ENCODE assay signal across 8 cellular contexts in genomic region chr13:110412132-110412912, GRCh38.
A peak's percentile ranks its signal among the peaks of the same experiment; 100 is the strongest.
DNase-seq lines count a peak whose midpoint lies in the region; ATAC-seq and TF ChIP-seq lines count a peak whose summit lies in the region.

No MANE protein-coding gene starts in this region.

- no peak overlapping the region for H3K4me3 ChIP-seq in A673 (ENCODE audit: low read depth, low read length, poor library complexity, severe bottlenecking)

- peak overlapping the region; percentile 17 for H3K27ac ChIP-seq in A673 (ENCODE audit: low read depth, low read length, poor library complexity, severe bottlenecking)
- peak overlapping the region; percentile 16 for H3K27ac ChIP-seq in cingulate gyrus (ENCODE audit: low read depth, low read length)

- no TSS peak for BruUV-seq in A673 (replicated peaks; lab: Mats Ljungman, UMichigan)

- no peaks in the 10 kb centered on the region for H3K36me3 ChIP-seq in A673 (ENCODE audit: insufficient read depth, low read length, poor library complexity, severe bottlenecking)

- ATAC-seq in GM18498 (IDR thresholded peaks at IDR 0.05; ENCODE audit: unreplicated experiment) (peak; percentile 84), HG02885 (IDR thresholded peaks at IDR 0.05; ENCODE audit: poor library complexity, unreplicated experiment) (peak; percentile 94)

- POLR2A ChIA-PET in A673 (lab: Charles Lee; ENCODE audit: low non-redundant PET): no interaction called here

- DNase-seq in A673 (ENCODE audit: low spot score) (peak; percentile 96), NCI-H187 treated with DMSO at 0.1 percent for 48 hours (lab: John Stamatoyannopoulos, UW) (peak; percentile 34), left kidney (ENCODE audit: low read depth, low spot score) (peak; percentile 91)
- peak; percentile 67 for DNase-seq in activated CD4-positive, CD25-positive, alpha-beta regulatory T cell treated with anti-CD3 and anti-CD28 coated beads, Interleukin-2, amount 50 U/mL, for 72 hours
- peak; percentile 69 to 79 for DNase-seq in stimulated activated CD4-positive, alpha-beta T cell treated with anti-CD3 and anti-CD28 coated beads, Interleukin-2, amount 100 ng/mL, for 24 hours

- peaks cover 30% of the 10 kb centered on the region for H3K4me1 ChIP-seq in A673 (ENCODE audit: insufficient read depth, low read length, poor library complexity, severe bottlenecking)

- H3K9me3 ChIP-seq in A673 (ENCODE audit: low read depth, low read length, poor library complexity, severe bottlenecking): no peaks in the 10 kb centered on the region

- CTCF ChIA-PET in A673 (lab: Charles Lee): interaction anchor here (0.7 to 1.3 kb wide), 4 partner anchors 138 to 190 kb away, joined by 3 to 6 read pairs (median 4); no protein-coding TSS in a partner anchor

- intact Hi-C loops in A673 (cut with micrococcal nuclease; ENCODE audit: unreplicated experiment): loop anchor here (1.0 to 2.0 kb wide), 4 partner anchors 106 to 194 kb away; partner anchors contain the start of genes COL4A1 and COL4A2

- peak; percentile 96 for TF ChIP-seq CTCF in A673 (conservative IDR thresholded peaks at IDR 0.05; ENCODE audit: low read depth, low read length)

- H3K27me3 ChIP-seq in A673 (replicated peaks; ENCODE audit: insufficient read depth, low read depth, low read length, poor library complexity): no peaks in the 10 kb centered on the region

Comparison
In these comparisons a context has a peak if more than half of its experiments do, and no peak if none do; other contexts are left out.
1. DNase-seq: peak in every context shown above with its lines; median percentile 96 in A673; 91 in left kidney; 74 in stimulated activated CD4-positive, alpha-beta T cell treated with anti-CD3 and anti-CD28 coated beads, Interleukin-2, amount 100 ng/mL, for 24 hours; 67 in activated CD4-positive, CD25-positive, alpha-beta regulatory T cell treated with anti-CD3 and anti-CD28 coated beads, Interleukin-2, amount 50 U/mL, for 72 hours; 34 in NCI-H187 treated with DMSO at 0.1 percent for 48 hours.